24 cellular contexts compared by ENCODE assay signal in the genomic region with DNA sequence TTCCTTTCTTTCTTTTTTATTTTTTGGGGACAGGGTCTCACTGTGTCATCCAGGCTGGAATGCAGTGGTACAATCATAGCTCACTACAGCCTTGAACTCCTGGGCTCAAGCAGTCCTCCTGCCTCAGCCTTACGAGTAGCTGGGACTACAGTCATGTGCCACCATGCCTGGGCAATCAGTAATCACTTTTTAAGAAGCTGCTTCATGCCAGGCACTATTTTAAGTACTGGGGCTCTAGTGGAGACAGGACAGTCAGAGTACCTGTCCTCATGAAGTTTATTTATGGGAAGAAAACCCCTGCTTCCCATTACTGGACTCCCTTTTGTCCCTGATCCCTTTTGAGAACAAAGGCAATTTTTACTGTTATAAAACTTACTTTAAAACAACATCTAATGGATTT.
"Had no signal": no experiment of that assay in that cellular context is flagged by ENCODE, and none has a peak within 500 bp of the region (broad histone marks: within the 10 kb centered on the region; RNA-seq: fewer than 3 reads in every experiment).

No MANE protein-coding gene starts in this region.

- H3K27me3 ChIP-seq: heart right ventricle, hepatocyte, pancreas, tibial nerve, uterus had no signal

- H3K9me3 ChIP-seq: heart right ventricle, pancreas, prostate gland, tibial nerve, uterus had no signal

- H3K4me3 ChIP-seq: heart right ventricle, hepatocyte, lung, pancreas, prostate gland, tibial nerve, uterus had no signal

- H3K27ac ChIP-seq: hepatocyte, pancreas, prostate gland, tibial nerve, uterus had no signal

- H3K4me1 ChIP-seq: pancreas, prostate gland, uterus had no signal

- H3K36me3 ChIP-seq: heart right ventricle, pancreas, prostate gland, tibial nerve, uterus had no signal

- DNase-seq: glutamatergic neuron; heart right ventricle; kidney glomerular epithelial cell; left cardiac atrium; mesendoderm; naive B cell; natural killer cell; nucleus accumbens; pancreas; small intestine; stimulated activated CD4-positive, alpha-beta T cell treated with anti-CD3 and anti-CD28 coated beads, Interleukin-1b, Interleukin-23, amount 100 ng/mL, for 48 hours; stimulated activated CD4-positive, alpha-beta T cell treated with anti-CD3 and anti-CD28 coated beads, Interleukin-2, amount 100 ng/mL, for 48 hours; stimulated activated CD4-positive, alpha-beta T cell treated with anti-CD3 and anti-CD28 coated beads, Interleukin-4, amount 100 ng/mL, for 4 hours; stimulated activated CD8-positive, alpha-beta memory T cell treated with anti-CD3 and anti-CD28 coated beads, Interleukin-4, amount 100 ng/mL, for 48 hours; stimulated activated naive CD4-positive, alpha-beta T cell treated with Interleukin-2 at 50 U/mL for 16 hours; stimulated activated naive CD8-positive, alpha-beta T cell treated with anti-CD3 and anti-CD28 coated beads, Interleukin-15, amount 100 ng/mL, for 72 hours; substantia nigra; uterus had no signal

- ATAC-seq: left lobe of liver; natural killer cell; pancreas; sciatic nerve; stimulated activated naive CD8-positive, alpha-beta T cell treated with anti-CD3 and anti-CD28 coated beads, Interleukin-15, amount 100 ng/mL, for 72 hours had no signal
